16 cellular contexts compared by ENCODE assay signal in the genomic region with DNA sequence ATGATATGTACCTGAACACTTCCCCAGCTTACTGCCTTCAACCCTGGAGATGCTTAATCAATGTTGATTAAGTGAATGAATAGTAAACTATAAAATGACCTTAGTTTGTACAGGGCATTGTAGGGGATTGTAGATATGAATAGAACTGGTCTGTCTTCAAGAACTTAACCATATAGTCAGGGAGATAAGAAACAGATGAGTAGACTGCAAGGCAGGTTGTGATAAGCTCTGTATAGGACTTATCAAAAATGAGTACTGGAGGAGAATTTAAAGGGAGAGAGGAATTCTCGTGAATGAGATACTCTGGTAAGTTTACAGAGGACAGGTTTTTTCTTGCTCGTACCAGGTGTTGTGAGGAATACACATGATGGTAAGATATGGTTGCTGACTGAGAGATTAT. TPM values are rescaled to one million over a fixed set of nuclear protein-coding genes. Genes with fewer than 3 reads are reported as not detected.
DNase-seq lines count a peak whose midpoint lies in the region; ATAC-seq and TF ChIP-seq lines count a peak whose summit lies in the region.
"Had no signal": no experiment of that assay in that cellular context is flagged by ENCODE, and none has a peak within 500 bp of the region (broad histone marks: within the 10 kb centered on the region; RNA-seq: fewer than 3 reads in every experiment).

No MANE protein-coding gene starts in this region.

- TF ChIP-seq CTCF in colonic mucosa (IDR thresholded peaks at IDR 0.05) (no peak), type B pancreatic cell (conservative IDR thresholded peaks at IDR 0.05) (no peak), glutamatergic neuron (IDR thresholded peaks at IDR 0.05; ENCODE audit: partially characterized antibody, unreplicated experiment) (no peak)

- H3K9me3 Mint-ChIP-seq in activated T-cell treated with anti-CD3 and anti-CD28 coated beads, Interleukin-2, amount 50 U/mL, for 72 hours: no peaks in the 10 kb centered on the region
- H3K9me3 Mint-ChIP-seq in type B pancreatic cell (no peaks in the 10 kb centered on the region), glutamatergic neuron (ENCODE audit: unreplicated experiment) (peaks cover 5% of the 10 kb centered on the region)
- H3K9me3 Mint-ChIP-seq: IgD-negative memory B cell had no signal

- H3K36me3 Mint-ChIP-seq in activated T-cell treated with anti-CD3 and anti-CD28 coated beads, Interleukin-2, amount 50 U/mL, for 72 hours (ENCODE audit: insufficient read depth in 2 of 2): peaks cover 14 to 34% of the 10 kb centered on the region in 2 donors
- H3K36me3 Mint-ChIP-seq in type B pancreatic cell: peaks cover 37% of the 10 kb centered on the region
- peaks cover 3% of the 10 kb centered on the region for H3K36me3 Mint-ChIP-seq in glutamatergic neuron (ENCODE audit: unreplicated experiment)

- H3K4me3 Mint-ChIP-seq in activated T-cell treated with anti-CD3 and anti-CD28 coated beads, Interleukin-2, amount 50 U/mL, for 72 hours: no peak overlapping the region
- H3K4me3 Mint-ChIP-seq in type B pancreatic cell (no peak overlapping the region), glutamatergic neuron (ENCODE audit: unreplicated experiment) (no peak overlapping the region)
- H3K4me3 Mint-ChIP-seq: IgD-negative memory B cell had no signal

- peaks cover 12% of the 10 kb centered on the region for H3K4me1 ChIP-seq in colonic mucosa

- H3K27ac ChIP-seq in colonic mucosa: peak overlapping the region; percentile 3
- H3K27ac ChIP-seq: C4-2B, HL-60 had no signal

- H3K27me3 ChIP-seq in colonic mucosa: no peaks in the 10 kb centered on the region

- no peaks in the 10 kb centered on the region for H3K27me3 Mint-ChIP-seq in activated T-cell treated with anti-CD3 and anti-CD28 coated beads, Interleukin-2, amount 50 U/mL, for 72 hours (ENCODE audit: low read depth)
- H3K27me3 Mint-ChIP-seq in type B pancreatic cell (no peaks in the 10 kb centered on the region), glutamatergic neuron (ENCODE audit: unreplicated experiment) (peaks cover 1% of the 10 kb centered on the region)
- H3K27me3 Mint-ChIP-seq: IgD-negative memory B cell had no signal

- peaks cover 84% of the 10 kb centered on the region for H3K4me1 Mint-ChIP-seq in activated T-cell treated with anti-CD3 and anti-CD28 coated beads, Interleukin-2, amount 50 U/mL, for 72 hours (ENCODE audit: low read depth)
- H3K4me1 Mint-ChIP-seq in type B pancreatic cell (ENCODE audit: unreplicated experiment) (peaks cover 6% of the 10 kb centered on the region), glutamatergic neuron (ENCODE audit: low read depth, unreplicated experiment) (peaks cover 11% of the 10 kb centered on the region)

- DNase-seq in activated T-cell treated with anti-CD3 and anti-CD28 coated beads, Interleukin-2, amount 50 U/mL, for 72 hours: no peak
- no peak for DNase-seq in activated T-cell treated with anti-CD3 and anti-CD28 coated beads, Interleukin-2, amount 50 U/mL, for 48 hours
- DNase-seq in OCI-M1 (lab: John Stamatoyannopoulos, UW): peak; percentile 59
- no peak for DNase-seq in colonic mucosa
- no peak for DNase-seq in type B pancreatic cell (ENCODE audit: extremely low spot score, unreplicated experiment)
- no peak for DNase-seq in kidney tubule cell (ENCODE audit: low spot score)
- no peak for DNase-seq in HK-2 (ENCODE audit: unreplicated experiment)
- no peak for DNase-seq in glutamatergic neuron
- DNase-seq: H7, NCI-H526, SW 1271 had no signal

- H3K27ac Mint-ChIP-seq in activated T-cell treated with anti-CD3 and anti-CD28 coated beads, Interleukin-2, amount 50 U/mL, for 72 hours: peak overlapping the region; percentile 63
- H3K27ac Mint-ChIP-seq in type B pancreatic cell (peak overlapping the region; percentile 3), glutamatergic neuron (ENCODE audit: unreplicated experiment) (no peak overlapping the region)
- H3K27ac Mint-ChIP-seq: IgD-negative memory B cell had no signal

- no peak overlapping the region for H3K9ac ChIP-seq in colonic mucosa (ENCODE audit: low read depth in 2 of 2, low read length in 2 of 2)

- no peaks in the 10 kb centered on the region for H3K36me3 ChIP-seq in colonic mucosa

- no peak for ATAC-seq in activated T-cell treated with anti-CD3 and anti-CD28 coated beads, Interleukin-2, amount 50 U/mL, for 72 hours (replicated peaks in 1 of 2)

- H3K9me3 ChIP-seq in colonic mucosa: no peaks in the 10 kb centered on the region

- intact Hi-C loops in colonic mucosa (cut with DNase I): no loop called here

- no peak overlapping the region for H3K4me3 ChIP-seq in colonic mucosa

RNA-seq across cellular contexts. Expression of a gene that starts 27.6 kb away (rescaled TPM):
- total RNA-seq in activated T-cell treated with anti-CD3 and anti-CD28 coated beads, Interleukin-2, amount 50 U/mL, for 72 hours: 10 to 100 TPM; 61.3 to 77.6 TPM
- total RNA-seq in colonic mucosa (10 to 100 TPM; 59.8 to 67.6 TPM), type B pancreatic cell (ENCODE audit: low replicate concordance) (70.5 and 84.3 TPM in 2 replicates), glutamatergic neuron (ENCODE audit: unreplicated experiment) (111 TPM)

RNA-seq across cellular contexts. Expression of a gene that starts 45.0 kb away (rescaled TPM):
- 10 to 100 TPM; 40.3 to 49.1 TPM for total RNA-seq in activated T-cell treated with anti-CD3 and anti-CD28 coated beads, Interleukin-2, amount 50 U/mL, for 72 hours
- total RNA-seq in colonic mucosa (100 to 1,000 TPM in 1 of 2 donors, 10 to 100 TPM in 1; 96.4 to 196 TPM), type B pancreatic cell (ENCODE audit: low replicate concordance) (84.1 and 102 TPM in 2 replicates), glutamatergic neuron (ENCODE audit: unreplicated experiment) (29.1 TPM)

RNA-seq across cellular contexts. Expression of a gene that starts 58.2 kb away (rescaled TPM):
- not detected for total RNA-seq in activated T-cell treated with anti-CD3 and anti-CD28 coated beads, Interleukin-2, amount 50 U/mL, for 72 hours
- total RNA-seq in colonic mucosa (not detected), type B pancreatic cell (ENCODE audit: low replicate concordance) (not detected in 2 replicates), glutamatergic neuron (ENCODE audit: unreplicated experiment) (not detected)
- total RNA-seq: H7, LHCN-M2, SK-MEL-5 had no signal
